Comparison of ENCODE assay signal across 32 cellular contexts in genomic region chr6:129099696-129100095, GRCh38.
"Had no signal": no experiment of that assay in that cellular context is flagged by ENCODE, and none has a peak within 500 bp of the region (broad histone marks: within the 10 kb centered on the region; RNA-seq: fewer than 3 reads in every experiment).

No MANE protein-coding gene starts in this region.

- H3K9me3 ChIP-seq: adrenal gland, body of pancreas, breast epithelium had no signal

- H3K4me3 ChIP-seq: adrenal gland, body of pancreas, breast epithelium had no signal

- DNase-seq: activated B cell treated with CpG ODN at 0.5 μM for 24 hours; activated CD4-positive, alpha-beta memory T cell treated with anti-CD3 and anti-CD28 coated beads for 36 hours; activated CD4-positive, alpha-beta T cell treated with anti-CD3 and anti-CD28 coated beads for 4 hours; activated CD4-positive, alpha-beta T cell treated with anti-CD3 and anti-CD28 coated beads, Interleukin-2, amount 10 ng/mL, durations not matched to agents 24 days and 14 days; activated CD4-positive, alpha-beta T cell treated with anti-CD3 and anti-CD28 coated beads, Interleukin-2, amount 50 U/mL, for 1 hour; activated CD4-positive, alpha-beta T cell treated with anti-CD3 and anti-CD28 coated beads, Interleukin-2, amount 50 U/mL, for 4 hours; activated CD4-positive, CD25-positive, alpha-beta regulatory T cell treated with anti-CD3 and anti-CD28 coated beads, Interleukin-2, amount 50 U/mL, for 72 hours; activated CD8-positive, alpha-beta memory T cell treated with anti-CD3 and anti-CD28 coated beads, Interleukin-2, amount 50 U/mL, for 4 hours; activated CD8-positive, alpha-beta T cell treated with anti-CD3 and anti-CD28 coated beads for 36 hours; activated effector memory CD4-positive, alpha-beta T cell treated with anti-CD3 and anti-CD28 coated beads, Interleukin-2, amount 50 U/mL, for 16 hours; activated gamma-delta T cell treated with Interleukin-2 at 50 U/mL for 16 hours; activated naive CD4-positive, alpha-beta T cell; activated naive CD4-positive, alpha-beta T cell treated with anti-CD3 and anti-CD28 coated beads for 36 hours; activated naive CD4-positive, alpha-beta T cell treated with anti-CD3 and anti-CD28 coated beads, Interleukin-2, amount 50 U/mL, for 16 hours; activated naive CD8-positive, alpha-beta T cell treated with anti-CD3 and anti-CD28 coated beads for 36 hours; activated T-cell treated with anti-CD3 and anti-CD28 coated beads for 4 hours; activated T-cell treated with anti-CD3 and anti-CD28 coated beads, Interleukin-2, amount 50 U/mL, for 1 hour; activated T-cell treated with anti-CD3 and anti-CD28 coated beads, Interleukin-2, amount 50 U/mL, for 4 hours; activated T-cell treated with anti-CD3 and anti-CD28 coated beads, Interleukin-2, amount 50 U/mL, for 72 hours; adrenal gland; amniotic stem cell; aorta; body of pancreas; brain microvascular endothelial cell; central memory CD4-positive, alpha-beta T cell; T-helper 1 cell; T-helper 2 cell; T-helper 9 cell had no signal

- ATAC-seq: activated CD8-positive, alpha-beta T cell treated with anti-CD3 and anti-CD28 coated beads for 36 hours; activated naive CD4-positive, alpha-beta T cell treated with anti-CD3 and anti-CD28 coated beads, Interleukin-2, amount 50 U/mL, for 72 hours; activated T-cell treated with anti-CD3 and anti-CD28 coated beads, Interleukin-2, amount 50 U/mL, for 4 hours; activated T-cell treated with anti-CD3 and anti-CD28 coated beads, Interleukin-2, amount 50 U/mL, for 72 hours; activated T-helper 17 cell treated with anti-CD3 and anti-CD28 coated beads, Interleukin-2, amount 50 U/mL, for 72 hours; body of pancreas had no signal

- H3K27me3 ChIP-seq: adrenal gland, body of pancreas, brain microvascular endothelial cell, breast epithelium had no signal

- H3K4me1 ChIP-seq: adrenal gland, body of pancreas, breast epithelium had no signal

- H3K27ac ChIP-seq: adrenal gland, body of pancreas, brain microvascular endothelial cell, breast epithelium, VCaP had no signal

- H3K36me3 ChIP-seq: adrenal gland, brain microvascular endothelial cell, breast epithelium had no signal
